16 cellular contexts compared by ENCODE assay signal in the genomic region with DNA sequence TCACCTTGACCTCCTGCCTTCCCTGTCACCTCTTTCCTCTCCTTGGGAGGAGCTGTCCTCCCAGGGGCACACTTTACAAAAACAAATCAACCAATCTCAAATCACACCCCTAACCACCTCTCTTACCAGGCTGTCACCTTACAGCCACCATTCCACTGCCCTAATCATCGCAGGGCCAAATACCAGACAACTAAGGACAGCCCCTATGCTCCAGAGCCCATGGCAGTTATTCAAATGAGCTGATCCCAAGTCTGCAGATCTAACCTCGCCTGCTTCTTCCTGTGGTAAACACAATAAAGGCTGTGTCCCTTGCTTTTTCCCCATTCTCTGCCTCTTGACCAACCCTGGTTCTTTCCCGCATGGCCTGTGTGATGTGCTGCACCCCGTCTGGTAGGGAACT.
DNase-seq lines count a peak whose midpoint lies in the region; ATAC-seq, FAIRE-seq and TF ChIP-seq lines count a peak whose summit lies in the region.
"Had no signal": no experiment of that assay in that cellular context is flagged by ENCODE, and none has a peak within 500 bp of the region (broad histone marks: within the 10 kb centered on the region; RNA-seq: fewer than 3 reads in every experiment).

No MANE protein-coding gene starts in this region.

- no peak overlapping the region for H2BK5ac ChIP-seq in H1 (ENCODE audit: low read depth, low read length)

- H3K4me2 ChIP-seq in H1 (ENCODE audit: insufficient read depth in 1 of 2, low read depth in 2 of 2, low read length in 2 of 2) = no peak overlapping the region
- H3K4me2 ChIP-seq: A549 had no signal

- no peak overlapping the region for H2BK120ac ChIP-seq in H1 (replicated peaks; ENCODE audit: low read depth, low read length)

- H2BK15ac ChIP-seq in H1 (ENCODE audit: low read length) = no peak overlapping the region

- no peaks in the 10 kb centered on the region for H3K27me3 ChIP-seq in H1 (replicated peaks in 1 of 4; ENCODE audit: control insufficient read depth in 3 of 4, extremely low read depth in 1 of 4, insufficient read depth in 3 of 4, low read length in 3 of 4)

- DNase-seq in ELF-1 (ENCODE audit: low read depth, low spot score) = peak; percentile 2
- no peak for DNase-seq in H1 (ENCODE audit: low read depth in 1 of 2, low spot score in 2 of 2)
- DNase-seq in iPS-NIHi7 (ENCODE audit: extremely low spot score) = peak; percentile 19
- DNase-seq in sciatic nerve (ENCODE audit: low spot score) = no peak
- no peak for DNase-seq in DMS53 (lab: John Stamatoyannopoulos, UW)
- DNase-seq in dedifferentiated amniotic fluid mesenchymal stem cell (ENCODE audit: extremely low spot score) = no peak
- no peak for DNase-seq in SW 1271 (lab: John Stamatoyannopoulos, UW)
- DNase-seq: AML-193; CD4-positive, alpha-beta T cell; DMS153; DMS79 treated with DMSO at 0.1 percent for 48 hours had no signal

- WGBS in H1 (ENCODE audit: extremely low coverage in 1 of 2, insufficient coverage in 1 of 2, insufficient read length in 1 of 2, insufficient replicate concordance in 2 of 2, low coverage in 1 of 2, low lambda C conversion rate in 2 of 2, missing lambda C conversion rate in 1 of 2), 2 experiments = 90% methylated on average over 4 of the region's 4 CpGs; no CpG with 5 or more reads in 1 of the 2 experiments

- no peaks in the 10 kb centered on the region for H3K79me2 ChIP-seq in H1 (ENCODE audit: control insufficient read depth in 1 of 2, insufficient read depth in 2 of 2, low read length in 2 of 2)

- H3K4me3 ChIP-seq in H1 (ENCODE audit: extremely low read depth in 1 of 4, insufficient read depth in 2 of 4, low read depth in 3 of 4, low read length in 4 of 4) = no peak overlapping the region
- H3K4me3 ChIP-seq: A549, GM12878, HAP-1 had no signal

- no peak for TF ChIP-seq CTCF in H1 (IDR thresholded peaks at IDR 0.05; ENCODE audit: control extremely low read depth in 1 of 3, insufficient read depth in 1 of 3, low read depth in 1 of 3, low read length in 3 of 3)

- H3K56ac ChIP-seq in H1 (replicated peaks; ENCODE audit: insufficient read length, low read depth, low read length) = no peak overlapping the region

- no peak overlapping the region for H3K9ac ChIP-seq in H1 (replicated peaks in 1 of 4; ENCODE audit: extremely low read depth in 1 of 4, low read depth in 3 of 4, low read length in 3 of 4)

- H2AK5ac ChIP-seq in H1 (ENCODE audit: low read depth, low read length) = no peak overlapping the region

- no peak overlapping the region for H3K4ac ChIP-seq in H1 (replicated peaks; ENCODE audit: insufficient read length, low read depth, low read length)

- H3K23ac ChIP-seq in H1 (ENCODE audit: insufficient read length) = no peak overlapping the region

- H3K4me1 ChIP-seq in H1 (replicated peaks in 1 of 4; ENCODE audit: control insufficient read depth in 3 of 4, insufficient read depth in 4 of 4, low read length in 3 of 4) = no peaks in the 10 kb centered on the region
- H3K4me1 ChIP-seq: A549, HAP-1 had no signal

- H4K91ac ChIP-seq in H1 (replicated peaks; ENCODE audit: insufficient read length, low read length) = no peak overlapping the region

- no peak for TF ChIP-seq RAD21 in H1 (IDR thresholded peaks at IDR 0.05 in 1 of 2, conservative IDR thresholded peaks at IDR 0.05 in 1 of 2; ENCODE audit: low read depth in 2 of 2, low read length in 2 of 2)

- POLR2A ChIA-PET in H1 (lab: Charles Lee; ENCODE audit: partially characterized antibody) = no interaction called here

- CTCF ChIA-PET in H1 (lab: Charles Lee; ENCODE audit: partially characterized antibody) = interaction anchor here (0.6 kb wide), 1 partner anchor 22 kb away, joined by 3 read pairs; no protein-coding TSS in a partner anchor

- no peak overlapping the region for H4K8ac ChIP-seq in H1 (ENCODE audit: extremely low read depth, insufficient read depth, low read length)

- no peak overlapping the region for H3K14ac ChIP-seq in H1 (ENCODE audit: insufficient read length)

- no peaks in the 10 kb centered on the region for H4K20me1 ChIP-seq in H1 (replicated peaks in 1 of 2; ENCODE audit: control insufficient read depth in 1 of 2, insufficient read depth in 2 of 2, low read length in 2 of 2)

- no peak overlapping the region for H3K18ac ChIP-seq in H1 (ENCODE audit: extremely low read depth, low read length)

- H2AFZ ChIP-seq in H1 (ENCODE audit: low read length) = 0 out of 2 replicates have a peak overlapping the region, but pooled peaks have one; percentile 50

- no peaks in the 10 kb centered on the region for H3K36me3 ChIP-seq in H1 (ENCODE audit: control insufficient read depth in 2 of 4, insufficient read depth in 4 of 4, low read length in 3 of 4)
- H3K36me3 ChIP-seq: HAP-1 had no signal

- H3K9me3 ChIP-seq in H1 (ENCODE audit: insufficient read depth in 2 of 2, low read depth in 1 of 2, low read length in 1 of 2) = 0 out of 4 replicates have a peak, but pooled peaks cover 0 to 4% of the 10 kb centered on the region in 2 experiments
- H3K9me3 ChIP-seq: A549, HAP-1 had no signal

- no peak for TF ChIP-seq EP300 in H1 (IDR thresholded peaks at IDR 0.05; ENCODE audit: borderline replicate concordance in 1 of 2, low read depth in 2 of 2, low read length in 2 of 2)

- no peak overlapping the region for H4K5ac ChIP-seq in H1 (ENCODE audit: insufficient read length, low read depth, low read length)

- H2BK20ac ChIP-seq in H1 (ENCODE audit: low read length) = no peak overlapping the region

- peak; percentile 15 for ATAC-seq in sciatic nerve
- ATAC-seq: A549, GM12878 had no signal

- no peak overlapping the region for H2BK12ac ChIP-seq in H1 (ENCODE audit: low read depth, low read length)

- H3K27ac ChIP-seq in H1 (ENCODE audit: low read depth, low read length) = no peak overlapping the region
- H3K27ac ChIP-seq: 22Rv1, A549, C4-2B had no signal

- TF ChIP-seq POLR2A in H1 (IDR thresholded peaks at IDR 0.05; ENCODE audit: control extremely low read depth in 1 of 2, low read depth in 2 of 2, low read length in 2 of 2) = no peak

- no peak for FAIRE-seq in H1 (lab: Jason Lieb, UNC)
- FAIRE-seq: A549, GM12878 had no signal

- intact Hi-C loops in sciatic nerve (cut with DNase I) = no loop called here

- no peaks in the 10 kb centered on the region for H3K79me1 ChIP-seq in H1 (ENCODE audit: low read depth, low read length)

- H3K23me2 ChIP-seq in H1 (ENCODE audit: low read depth, low read length) = no peaks in the 10 kb centered on the region

TF ChIP-seq in H1, 55 proteins besides CTCF, POLR2A, EP300 and RAD21:
- TF ChIP-seq TAF7 (optimal IDR thresholded peaks at IDR 0.05; ENCODE audit: borderline replicate concordance, low read depth, low read length) (no peak), RNF2 (IDR thresholded peaks at IDR 0.05; ENCODE audit: borderline replicate concordance, low read depth, low read length, missing control alignments, poor library complexity, severe bottlenecking) (no peak), NRF1 (IDR thresholded peaks at IDR 0.05; ENCODE audit: low read depth, low read length) (no peak), RXRA (IDR thresholded peaks at IDR 0.05; ENCODE audit: insufficient read depth, low read depth, low read length) (no peak), CTBP2 (IDR thresholded peaks at IDR 0.05; ENCODE audit: borderline replicate concordance, insufficient read depth, insufficient read length, low read length) (no peak), SIRT6 (IDR thresholded peaks at IDR 0.05; ENCODE audit: low read length) (no peak), KDM5A (IDR thresholded peaks at IDR 0.05; ENCODE audit: low read length) (no peak), MAFK (IDR thresholded peaks at IDR 0.05; ENCODE audit: low read depth, low read length) (no peak), POLR2AphosphoS5 (IDR thresholded peaks at IDR 0.05; ENCODE audit: low read depth, low read length) (no peak), SIN3A (conservative IDR thresholded peaks at IDR 0.05 in 1 of 2, IDR thresholded peaks at IDR 0.05 in 1 of 2; ENCODE audit: low read depth in 1 of 2, low read length in 2 of 2) (no peak), ZNF274 (IDR thresholded peaks at IDR 0.05; ENCODE audit: borderline replicate concordance, extremely low read depth, low read length) (no peak), CEBPB (IDR thresholded peaks at IDR 0.05; ENCODE audit: low read depth, low read length) (no peak)
- TF ChIP-seq, protein P1, sequence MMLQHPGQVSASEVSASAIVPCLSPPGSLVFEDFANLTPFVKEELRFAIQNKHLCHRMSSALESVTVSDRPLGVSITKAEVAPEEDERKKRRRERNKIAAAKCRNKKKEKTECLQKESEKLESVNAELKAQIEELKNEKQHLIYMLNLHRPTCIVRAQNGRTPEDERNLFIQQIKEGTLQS (IDR thresholded peaks at IDR 0.05; ENCODE audit: insufficient read depth, low read depth, low read length) = no peak
- TF ChIP-seq, protein P2, sequence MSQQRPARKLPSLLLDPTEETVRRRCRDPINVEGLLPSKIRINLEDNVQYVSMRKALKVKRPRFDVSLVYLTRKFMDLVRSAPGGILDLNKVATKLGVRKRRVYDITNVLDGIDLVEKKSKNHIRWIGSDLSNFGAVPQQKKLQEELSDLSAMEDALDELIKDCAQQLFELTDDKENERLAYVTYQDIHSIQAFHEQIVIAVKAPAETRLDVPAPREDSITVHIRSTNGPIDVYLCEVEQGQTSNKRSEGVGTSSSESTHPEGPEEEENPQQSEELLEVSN (IDR thresholded peaks at IDR 0.05) = no peak

Comparison
In these comparisons a context has a peak if more than half of its experiments do, and no peak if none do; other contexts are left out.
1. DNase-seq: peak in ELF-1 (single experiment) and iPS-NIHi7 (single experiment); none in H1 (0 of 2), sciatic nerve (single experiment), DMS53 (single experiment), dedifferentiated amniotic fluid mesenchymal stem cell (single experiment) and SW 1271 (0 of 2).